In the genomic region with DNA sequence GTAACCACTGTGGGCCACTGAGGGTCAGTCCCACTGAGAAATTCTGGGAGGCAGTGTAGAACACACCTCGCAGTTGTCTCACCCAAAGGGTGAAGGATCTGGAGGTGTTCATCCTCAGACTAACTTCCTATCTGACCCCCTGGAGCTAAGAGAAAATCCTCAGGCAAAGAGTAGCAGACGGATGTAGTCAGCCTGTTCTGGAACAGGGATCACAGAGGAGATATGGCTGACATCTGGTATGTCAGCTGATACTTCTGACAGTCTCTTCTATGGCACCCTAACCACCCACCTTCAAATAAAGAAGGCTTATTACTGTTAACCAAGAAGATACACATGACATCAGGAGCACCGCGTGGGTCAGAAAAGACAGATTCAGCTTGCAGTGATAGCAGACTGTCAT, we compare ENCODE assay signal across 20 cellular contexts.
DNase-seq lines count a peak whose midpoint lies in the region; ATAC-seq, FAIRE-seq and TF ChIP-seq lines count a peak whose summit lies in the region.
"Had no signal": no experiment of that assay in that cellular context is flagged by ENCODE, and none has a peak within 500 bp of the region (broad histone marks: within the 10 kb centered on the region; RNA-seq: fewer than 3 reads in every experiment).

No MANE protein-coding gene starts in this region.

- TF ChIP-seq POLR2A in HepG2 (IDR thresholded peaks at IDR 0.05; ENCODE audit: insufficient read depth in 1 of 2, low read depth in 2 of 2, low read length in 2 of 2) (no peak), right lobe of liver (IDR thresholded peaks at IDR 0.05) (no peak)

- no peak for FAIRE-seq in HepG2 (lab: Jason Lieb, UNC)
- FAIRE-seq: GM12878, GM19239, H1 had no signal

- BruUV-seq in HepG2 (replicated peaks; lab: Mats Ljungman, UMichigan): no TSS peak

- H3K27me3 ChIP-seq in HepG2 (ENCODE audit: control insufficient read depth in 1 of 2, insufficient read depth in 2 of 2, low read length in 2 of 2) (peaks cover 0 to 3% of the 10 kb centered on the region in 2 experiments; a peak in 1 of 5 replicates), right lobe of liver (no peaks in the 10 kb centered on the region), lung (ENCODE audit: control insufficient read depth, insufficient read depth) (no peaks in the 10 kb centered on the region)
- H3K27me3 ChIP-seq: BLaER1 treated with 17β-estradiol and CSF1 and Interleukin-3, amounts not matched to agents 10 nM and 100 nM had no signal

- DNase-seq in NCI-H82 (lab: John Stamatoyannopoulos, UW) (peak; percentile 43), NCI-H82 treated with DMSO at 0.1 percent for 48 hours (lab: John Stamatoyannopoulos, UW; ENCODE audit: unreplicated experiment) (no peak), HepG2 (ENCODE audit: low spot score) (no peak), right lobe of liver (no peak), lung (ENCODE audit: low spot score) (peak; percentile 17), foreskin melanocyte (no peak)
- DNase-seq: 8988T; CD4-positive, CD25-positive, alpha-beta regulatory T cell; CD8-positive, alpha-beta memory T cell; COR-L47; DMS 273 treated with DMSO at 0.1 percent for 48 hours; DMS53; DND-41; EL; H9 had no signal

- H3K4me2 ChIP-seq in HepG2 (ENCODE audit: low read depth, low read length): no peak overlapping the region
- H3K4me2 ChIP-seq: BLaER1 treated with 17β-estradiol and CSF1 and Interleukin-3, amounts not matched to agents 10 nM and 100 nM had no signal

- H3K79me2 ChIP-seq in HepG2 (ENCODE audit: insufficient read depth, low read length): no peaks in the 10 kb centered on the region

- H3K27ac ChIP-seq in HepG2 (ENCODE audit: extremely low read length, insufficient read depth, low read length) (no peak overlapping the region), right lobe of liver (no peak overlapping the region), lung (ENCODE audit: low read depth in 1 of 2, low read length in 1 of 2) (no peak overlapping the region)
- H3K27ac ChIP-seq: BLaER1 treated with 17β-estradiol and CSF1 and Interleukin-3, amounts not matched to agents 10 nM and 100 nM had no signal

- H3K36me3 ChIP-seq in HepG2 (replicated peaks in 1 of 2; ENCODE audit: control insufficient read depth in 1 of 2, insufficient read depth in 2 of 2, low read length in 2 of 2) (no peaks in the 10 kb centered on the region), right lobe of liver (no peaks in the 10 kb centered on the region), lung (ENCODE audit: control insufficient read depth in 2 of 2, insufficient read depth in 2 of 2, low read length in 2 of 2) (peaks cover 0 to 2% of the 10 kb centered on the region in 2 donors)
- H3K36me3 ChIP-seq: BLaER1 treated with 17β-estradiol and CSF1 and Interleukin-3, amounts not matched to agents 10 nM and 100 nM had no signal

- no peaks in the 10 kb centered on the region for H4K20me1 ChIP-seq in HepG2 (ENCODE audit: insufficient read depth, low read length)
- H4K20me1 ChIP-seq: BLaER1 treated with 17β-estradiol and CSF1 and Interleukin-3, amounts not matched to agents 10 nM and 100 nM had no signal

- WGBS in HepG2 (ENCODE audit: low lambda C conversion rate): 32% methylated on average over 4 of the region's 4 CpGs
- WGBS in right lobe of liver (ENCODE audit: insufficient coverage, low coverage, low lambda C conversion rate, missing lambda C conversion rate): 79% methylated on average over 2 of the region's 4 CpGs
- WGBS in lung, 2 donors: 88 to 92% methylated on average over 4 of the region's 4 CpGs

- peak; percentile 57 for ATAC-seq in HepG2
- ATAC-seq in right lobe of liver: no peak
- ATAC-seq in lung (ENCODE audit: insufficient read depth, low FRiP score): no peak
- ATAC-seq in SK-N-SH treated with all-trans-retinoic acid at 6 μM for 48 hours: no peak
- ATAC-seq: GM12878 had no signal

- TF ChIP-seq CTCF in HepG2 (CRISPR knock-in tag; IDR thresholded peaks at IDR 0.05) (no peak), right lobe of liver (IDR thresholded peaks at IDR 0.05) (no peak), lung (IDR thresholded peaks at IDR 0.05; ENCODE audit: control extremely low read depth, extremely low read depth) (no peak)

- no peak for TF ChIP-seq RAD21 in HepG2 (CRISPR knock-in tag; IDR thresholded peaks at IDR 0.05)

- intact Hi-C loops in HepG2 (cut with micrococcal nuclease; ENCODE audit: unreplicated experiment): no loop called here
- intact Hi-C loops in right lobe of liver (cut with DNase I): no loop called here

- CTCF ChIA-PET in HepG2 (lab: Yijun Ruan, JAX; ENCODE audit: low intra/inter-chr PET ratio, low total read pairs): no interaction called here

- in situ Hi-C loops in HepG2 (cut with HindIII; ENCODE audit: extremely low pct_ligation_motif_present, low pct_unique_long_range_greater_than_20kb): no loop called here

- POLR2A ChIA-PET in HepG2 (lab: Yijun Ruan, JAX): interaction anchor here (0.9 kb wide), 1 partner anchor 21 kb away, joined by 3 read pairs; no protein-coding TSS in a partner anchor

- H3K9ac ChIP-seq in HepG2 (ENCODE audit: insufficient read depth, low read depth, low read length): no peak overlapping the region
- H3K9ac ChIP-seq: BLaER1 treated with 17β-estradiol and CSF1 and Interleukin-3, amounts not matched to agents 10 nM and 100 nM had no signal

- H3K4me1 ChIP-seq in HepG2 (ENCODE audit: insufficient read depth, low read length) (peaks cover 16% of the 10 kb centered on the region), right lobe of liver (peaks cover 0 to 8% (median 2%) of the 10 kb centered on the region in 4 donors), lung (ENCODE audit: control insufficient read depth in 2 of 2, insufficient read depth in 2 of 2, low read length in 2 of 2) (no peaks in the 10 kb centered on the region)
- H3K4me1 ChIP-seq: BLaER1 treated with 17β-estradiol and CSF1 and Interleukin-3, amounts not matched to agents 10 nM and 100 nM had no signal

- H3K4me3 ChIP-seq in HepG2 (replicated peaks in 1 of 3; ENCODE audit: insufficient read depth in 1 of 3, low read depth in 2 of 3, low read length in 3 of 3) (no peak overlapping the region), right lobe of liver (no peak overlapping the region), lung (no peak overlapping the region)
- H3K4me3 ChIP-seq: BLaER1 treated with 17β-estradiol and CSF1 and Interleukin-3, amounts not matched to agents 10 nM and 100 nM; GM12878 had no signal

- TF ChIP-seq EP300 in HepG2 (IDR thresholded peaks at IDR 0.05; ENCODE audit: low read depth in 2 of 2, low read length in 2 of 2) (no peak), HepG2 (CRISPR knock-in tag; IDR thresholded peaks at IDR 0.05; ENCODE audit: borderline replicate concordance) (no peak)

- H3K9me3 ChIP-seq in HepG2 (ENCODE audit: low read length): no peaks in the 10 kb centered on the region
- H3K9me3 ChIP-seq in right lobe of liver: no peaks in the 10 kb centered on the region
- H3K9me3 ChIP-seq in lung (ENCODE audit: control insufficient read depth in 2 of 2, insufficient read depth in 1 of 2, low read length in 1 of 2): no peaks in the 10 kb centered on the region

- H2AFZ ChIP-seq in HepG2 (ENCODE audit: low read length): no peak overlapping the region

TF ChIP-seq in HepG2, 621 proteins besides CTCF, POLR2A, EP300 and RAD21:
- 0 out of 2 replicates have a peak, but pooled peaks have one; percentile 34 for TF ChIP-seq ZNF709 (CRISPR knock-in tag; IDR thresholded peaks at IDR 0.05)
- no peak for TF ChIP-seq ZNF34 (CRISPR knock-in tag; IDR thresholded peaks at IDR 0.05; ENCODE audit: borderline replicate concordance)
TF ChIP-seq in HepG2: peak in this region for 1.

TF ChIP-seq in SK-N-SH treated with all-trans-retinoic acid at 6 μM for 48 hours, 23 proteins besides CTCF, POLR2A, EP300 and RAD21:
- no peak for TF ChIP-seq BACH2 (CRISPR knock-in tag; IDR thresholded peaks at IDR 0.05; ENCODE audit: borderline replicate concordance)
- TF ChIP-seq ZNF565 (CRISPR knock-in tag; conservative IDR thresholded peaks at IDR 0.05; ENCODE audit: low read depth): no peak

Comparison
In these comparisons a context has a peak if more than half of its experiments do, and no peak if none do; other contexts are left out.
1. DNase-seq: peak in NCI-H82 (single experiment) and lung (single experiment); none in NCI-H82 treated with DMSO at 0.1 percent for 48 hours (single experiment), HepG2 (single experiment), right lobe of liver (0 of 3) and foreskin melanocyte (single experiment).